In genomic region chr4:185212566-185212965, GRCh38 we compare ENCODE assay signal across 23 cellular contexts. TPM values are rescaled to one million over a fixed set of nuclear protein-coding genes. Genes with fewer than 3 reads are reported as not detected.
A peak's percentile ranks its signal among the peaks of the same experiment; 100 is the strongest.
DNase-seq lines count a peak whose midpoint lies in the region; ATAC-seq and TF ChIP-seq lines count a peak whose summit lies in the region.
"Had no signal": no experiment of that assay in that cellular context is flagged by ENCODE, and none has a peak within 500 bp of the region (broad histone marks: within the 10 kb centered on the region; RNA-seq: fewer than 3 reads in every experiment).

No MANE protein-coding gene starts in this region.

- H3K27me3 ChIP-seq in fibroblast of lung (ENCODE audit: control insufficient read depth, insufficient read depth, low read length), result no peaks in the 10 kb centered on the region
- H3K27me3 ChIP-seq: cardiac muscle cell had no signal

- no peak overlapping the region for H3K4me2 ChIP-seq in fibroblast of lung (ENCODE audit: extremely low read depth, insufficient read depth, low read length)

- peak; percentile 49 for DNase-seq in DMS 273 (lab: John Stamatoyannopoulos, UW; ENCODE audit: unreplicated experiment)
- DNase-seq in DMS 273 treated with DMSO at 0.1 percent for 48 hours (lab: John Stamatoyannopoulos, UW), result no peak
- DNase-seq in fibroblast of lung (ENCODE audit: low read depth in 2 of 2), result peak; percentile 14 to 43
- no peak for DNase-seq in midbrain (lab: John Stamatoyannopoulos, UW)
- DNase-seq in type B pancreatic cell (ENCODE audit: extremely low spot score, unreplicated experiment), result no peak
- DNase-seq: activated T-cell treated with anti-CD3 and anti-CD28 coated beads, Interleukin-2, amount 50 U/mL, for 1 hour; Caco-2; heart right ventricle; left colon; mucosa of descending colon; MV-4-11; NCI-H69; psoas muscle; stimulated activated naive CD4-positive, alpha-beta T cell had no signal

- no peak overlapping the region for H2AFZ ChIP-seq in fibroblast of lung (ENCODE audit: low read length)

- no peaks in the 10 kb centered on the region for H4K20me1 ChIP-seq in fibroblast of lung (ENCODE audit: control insufficient read depth, extremely low read depth, insufficient read depth, low read length)

- no peak overlapping the region for H3K4me3 ChIP-seq in fibroblast of lung (replicated peaks in 1 of 4; ENCODE audit: control extremely low read depth in 1 of 4, insufficient read depth in 1 of 4, low read depth in 3 of 4, low read length in 4 of 4)
- H3K4me3 ChIP-seq: cardiac muscle cell, heart right ventricle, mucosa of descending colon, psoas muscle, skin epidermis had no signal

- H3K4me1 ChIP-seq in fibroblast of lung (ENCODE audit: control insufficient read depth, extremely low read depth, insufficient read depth, low read length), result no peaks in the 10 kb centered on the region

- peaks cover 44 to 58% (median 51%) of the 10 kb centered on the region in 3 donors for H3K4me1 Mint-ChIP-seq in IgD-negative memory B cell
- peaks cover 68% of the 10 kb centered on the region for H3K4me1 Mint-ChIP-seq in stimulated activated memory B cell treated with anti-CD40 and anti-IgM and Interleukin-4, amounts not matched to agents 10 μg/mL and 1 μg/mL and 100 μg/mL, for 72 hours
- peaks cover 26% of the 10 kb centered on the region for H3K4me1 Mint-ChIP-seq in type B pancreatic cell (ENCODE audit: unreplicated experiment)

- no peak overlapping the region for H3K9ac ChIP-seq in fibroblast of lung (ENCODE audit: insufficient read depth, low read length)

- no peaks in the 10 kb centered on the region for H3K36me3 ChIP-seq in fibroblast of lung (ENCODE audit: control insufficient read depth, insufficient read depth, low read length)
- H3K36me3 ChIP-seq: cardiac muscle cell, heart right ventricle, thoracic aorta had no signal

- no peak for ATAC-seq in stimulated activated memory B cell treated with anti-CD40 and anti-IgM and Interleukin-4, amounts not matched to agents 10 μg/mL and 1 μg/mL and 100 μg/mL, for 72 hours
- ATAC-seq in GM19455 (IDR thresholded peaks at IDR 0.05; ENCODE audit: unreplicated experiment), result no peak
- ATAC-seq: activated CD4-positive, CD25-positive, alpha-beta regulatory T cell treated with anti-CD3 and anti-CD28 coated beads, Interleukin-2, amount 50 U/mL, for 24 hours; heart right ventricle; left colon; mucosa of descending colon; psoas muscle had no signal

- no peak for TF ChIP-seq CTCF in fibroblast of lung (conservative IDR thresholded peaks at IDR 0.05 in 1 of 2, IDR thresholded peaks at IDR 0.05 in 1 of 2; ENCODE audit: low read depth in 1 of 2, low read length in 2 of 2)
- TF ChIP-seq CTCF in type B pancreatic cell (conservative IDR thresholded peaks at IDR 0.05), result no peak

- H3K27me3 Mint-ChIP-seq in IgD-negative memory B cell, result no peaks in the 10 kb centered on the region
- H3K27me3 Mint-ChIP-seq in stimulated activated memory B cell treated with anti-CD40 and anti-IgM and Interleukin-4, amounts not matched to agents 10 μg/mL and 1 μg/mL and 100 μg/mL, for 72 hours, result no peaks in the 10 kb centered on the region
- peaks cover 26% of the 10 kb centered on the region for H3K27me3 Mint-ChIP-seq in type B pancreatic cell

- H3K27ac Mint-ChIP-seq in IgD-negative memory B cell, result peak overlapping the region; percentile 87 to 97 (median 92)
- H3K27ac Mint-ChIP-seq in stimulated activated memory B cell treated with anti-CD40 and anti-IgM and Interleukin-4, amounts not matched to agents 10 μg/mL and 1 μg/mL and 100 μg/mL, for 72 hours, result peak overlapping the region; percentile 81
- no peak overlapping the region for H3K27ac Mint-ChIP-seq in type B pancreatic cell

- H3K9me3 ChIP-seq in fibroblast of lung (ENCODE audit: control insufficient read depth, insufficient read depth, low read depth, low read length), result no peaks in the 10 kb centered on the region
- H3K9me3 ChIP-seq: Caco-2, heart right ventricle, mucosa of descending colon, psoas muscle, thoracic aorta had no signal

- peaks cover 42% of the 10 kb centered on the region for H3K79me2 ChIP-seq in fibroblast of lung (ENCODE audit: control insufficient read depth, insufficient read depth, low read length)

- H3K4me3 Mint-ChIP-seq in IgD-negative memory B cell, result peak overlapping the region; percentile 69 to 91 (median 79)
- H3K4me3 Mint-ChIP-seq in stimulated activated memory B cell treated with anti-CD40 and anti-IgM and Interleukin-4, amounts not matched to agents 10 μg/mL and 1 μg/mL and 100 μg/mL, for 72 hours, result no peak overlapping the region
- no peak overlapping the region for H3K4me3 Mint-ChIP-seq in type B pancreatic cell

- H3K27ac ChIP-seq in fibroblast of lung (ENCODE audit: insufficient read depth, low read length), result no peak overlapping the region
- H3K27ac ChIP-seq: 22Rv1, cardiac muscle cell, heart right ventricle, psoas muscle, RWPE1, skin epidermis had no signal

- H3K36me3 Mint-ChIP-seq in IgD-negative memory B cell (no peaks in the 10 kb centered on the region), type B pancreatic cell (no peaks in the 10 kb centered on the region)
- no peaks in the 10 kb centered on the region for H3K36me3 Mint-ChIP-seq in stimulated activated memory B cell treated with anti-CD40 and anti-IgM and Interleukin-4, amounts not matched to agents 10 μg/mL and 1 μg/mL and 100 μg/mL, for 72 hours

- H3K9me3 Mint-ChIP-seq in IgD-negative memory B cell (no peaks in the 10 kb centered on the region), type B pancreatic cell (no peaks in the 10 kb centered on the region)
- H3K9me3 Mint-ChIP-seq in stimulated activated memory B cell treated with anti-CD40 and anti-IgM and Interleukin-4, amounts not matched to agents 10 μg/mL and 1 μg/mL and 100 μg/mL, for 72 hours, result no peaks in the 10 kb centered on the region

RNA-seq across cellular contexts. Expression of gene SNX25, which starts 3.2 kb away (rescaled TPM):
- polyA plus RNA-seq in IgD-negative memory B cell (24.4 TPM), fibroblast of lung (10.3 and 11.1 TPM in 2 replicates)
- total RNA-seq in fibroblast of lung (29.0 and 32.9 TPM in 2 replicates), type B pancreatic cell (ENCODE audit: low replicate concordance) (9.4 and 11.2 TPM in 2 replicates)
- 7.8 and 9.0 TPM in 2 replicates for polyA plus RNA-seq in fibroblast of lung (2012)
- polyA minus RNA-seq in fibroblast of lung (ENCODE audit: low replicate concordance), result 5.1 and 25.2 TPM in 2 replicates

RNA-seq across cellular contexts. Expression of gene CFAP97, which starts 8.8 kb away (rescaled TPM):
- polyA plus RNA-seq in IgD-negative memory B cell, result 66.3 TPM
- 39.3 and 42.1 TPM in 2 replicates for total RNA-seq in fibroblast of lung
- 41.7 and 50.8 TPM in 2 replicates for polyA plus RNA-seq in fibroblast of lung
- polyA plus RNA-seq in fibroblast of lung (2012), result 20.6 and 22.6 TPM in 2 replicates
- polyA minus RNA-seq in fibroblast of lung (ENCODE audit: low replicate concordance), result 3.3 and 5.6 TPM in 2 replicates
- total RNA-seq in type B pancreatic cell (ENCODE audit: low replicate concordance), result 13.8 and 21.6 TPM in 2 replicates

Comparison
In these comparisons a context has a peak if more than half of its experiments do, and no peak if none do; other contexts are left out.
1. DNase-seq: peak in DMS 273 (single experiment) and fibroblast of lung (2 of 2); none in DMS 273 treated with DMSO at 0.1 percent for 48 hours (single experiment), midbrain (single experiment) and type B pancreatic cell (single experiment).
2. H3K4me3 Mint-ChIP-seq: peak in IgD-negative memory B cell (4 of 4); none in stimulated activated memory B cell treated with anti-CD40 and anti-IgM and Interleukin-4, amounts not matched to agents 10 μg/mL and 1 μg/mL and 100 μg/mL, for 72 hours (single experiment) and type B pancreatic cell (single experiment).